ENCODE assay signal across 9 cellular contexts in the genomic region with DNA sequence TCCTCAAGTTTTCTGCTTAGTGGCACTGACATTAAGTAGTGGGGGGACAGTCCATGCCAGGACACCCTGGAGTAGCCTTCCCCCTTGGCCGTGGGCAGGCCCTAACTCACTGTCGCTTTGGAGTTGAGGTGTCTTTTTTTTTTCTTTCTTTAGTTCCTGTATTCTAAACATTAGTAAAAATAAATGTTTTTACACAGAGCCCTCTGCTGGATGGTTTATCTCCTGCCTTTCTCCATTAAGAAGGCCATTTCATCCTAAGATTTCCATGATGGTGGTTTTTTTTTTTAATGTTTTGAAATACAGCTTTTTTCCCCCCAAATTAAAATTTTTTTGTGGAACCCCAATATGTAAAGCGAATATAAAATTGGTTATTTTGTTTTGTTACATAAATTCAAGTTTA. TPM values are rescaled to one million over a fixed set of nuclear protein-coding genes. Genes with fewer than 3 reads are reported as not detected.
DNase-seq lines count a peak whose midpoint lies in the region; ATAC-seq and TF ChIP-seq lines count a peak whose summit lies in the region.
"Had no signal": no experiment of that assay in that cellular context is flagged by ENCODE, and none has a peak within 500 bp of the region (broad histone marks: within the 10 kb centered on the region; RNA-seq: fewer than 3 reads in every experiment).

No MANE protein-coding gene starts in this region.

- no peak overlapping the region for H3K4me3 Mint-ChIP-seq in T-helper 17 cell
- H3K4me3 Mint-ChIP-seq in activated CD8-positive, alpha-beta memory T cell treated with anti-CD3 and anti-CD28 coated beads, Interleukin-2, amount 10 ng/mL, durations not matched to agents 7 days and 5 days: no peak overlapping the region

- peaks cover 4% of the 10 kb centered on the region for H3K36me3 Mint-ChIP-seq in T-helper 17 cell (ENCODE audit: low read depth)
- peaks cover 26% of the 10 kb centered on the region for H3K36me3 Mint-ChIP-seq in activated CD8-positive, alpha-beta memory T cell treated with anti-CD3 and anti-CD28 coated beads, Interleukin-2, amount 10 ng/mL, durations not matched to agents 7 days and 5 days
- H3K36me3 Mint-ChIP-seq: IgD-negative memory B cell had no signal

- CTCF ChIA-PET in GM10248 (lab: Yijun Ruan, JAX): interaction anchor here (1.5 to 4.1 kb wide), 5 partner anchors 9 to 158 kb away, joined by 3 to 29 read pairs (median 8); partner anchors contain the start of gene DPF2
- CTCF ChIA-PET in activated CD8-positive, alpha-beta memory T cell treated with anti-CD3 and anti-CD28 coated beads, Interleukin-2, amount 10 ng/mL, durations not matched to agents 7 days and 5 days (lab: Charles Lee): interaction anchor here (0.9 to 2.2 kb wide), 9 partner anchors 9 to 213 kb away, joined by 3 to 10 read pairs (median 3); no protein-coding TSS in a partner anchor

- TF ChIP-seq CTCF in AG09309 (IDR thresholded peaks at IDR 0.05; ENCODE audit: control insufficient read depth, insufficient read depth, low read depth, low read length, missing control alignments) (peak; percentile 36), GM10248 (IDR thresholded peaks at IDR 0.05; ENCODE audit: control extremely low read depth, extremely low read depth, low read depth, missing control alignments) (peak; percentile 19), foreskin fibroblast (IDR thresholded peaks at IDR 0.05; ENCODE audit: low read depth, low read length) (peak; percentile 39)

- no peaks in the 10 kb centered on the region for H3K9me3 ChIP-seq in T-helper 17 cell (ENCODE audit: control insufficient read depth, low read length, poor library complexity, severe bottlenecking)

- H3K4me3 ChIP-seq in AG09309 (ENCODE audit: control insufficient read depth, low read depth, low read length): no peak overlapping the region
- no peak overlapping the region for H3K4me3 ChIP-seq in foreskin fibroblast (ENCODE audit: low read depth in 1 of 2, low read length in 2 of 2)

- POLR2A ChIA-PET in GM10248 (lab: Yijun Ruan, JAX): no interaction called here

- H3K27me3 Mint-ChIP-seq in T-helper 17 cell: no peaks in the 10 kb centered on the region
- peaks cover 12% of the 10 kb centered on the region for H3K27me3 Mint-ChIP-seq in activated CD8-positive, alpha-beta memory T cell treated with anti-CD3 and anti-CD28 coated beads, Interleukin-2, amount 10 ng/mL, durations not matched to agents 7 days and 5 days

- H3K9me3 Mint-ChIP-seq in activated CD8-positive, alpha-beta memory T cell treated with anti-CD3 and anti-CD28 coated beads, Interleukin-2, amount 10 ng/mL, durations not matched to agents 7 days and 5 days (ENCODE audit: low read depth): no peaks in the 10 kb centered on the region
- H3K9me3 Mint-ChIP-seq: IgD-negative memory B cell had no signal

- H3K4me1 Mint-ChIP-seq in T-helper 17 cell: peaks cover 12% of the 10 kb centered on the region
- peaks cover 28% of the 10 kb centered on the region for H3K4me1 Mint-ChIP-seq in activated CD8-positive, alpha-beta memory T cell treated with anti-CD3 and anti-CD28 coated beads, Interleukin-2, amount 10 ng/mL, durations not matched to agents 7 days and 5 days

- ATAC-seq in T-helper 17 cell (no peak), GM19467 (IDR thresholded peaks at IDR 0.05; ENCODE audit: unreplicated experiment) (no peak), HG03025 (IDR thresholded peaks at IDR 0.05; ENCODE audit: low FRiP score, unreplicated experiment) (no peak)
- no peak for ATAC-seq in activated CD8-positive, alpha-beta memory T cell treated with anti-CD3 and anti-CD28 coated beads, Interleukin-2, amount 10 ng/mL, durations not matched to agents 7 days and 5 days

- DNase-seq in AG09309 (ENCODE audit: low read depth) (no peak), GM10248 (ENCODE audit: extremely low spot score) (no peak), T-helper 17 cell (no peak), foreskin fibroblast (peak in 1 of 2 donors; percentile 43), mesenteric fat pad (ENCODE audit: low spot score) (no peak)
- DNase-seq in activated CD8-positive, alpha-beta memory T cell treated with anti-CD3 and anti-CD28 coated beads, Interleukin-2, amount 10 ng/mL, durations not matched to agents 7 days and 5 days: no peak

- peak overlapping the region; percentile 68 for H3K27ac Mint-ChIP-seq in T-helper 17 cell
- H3K27ac Mint-ChIP-seq in activated CD8-positive, alpha-beta memory T cell treated with anti-CD3 and anti-CD28 coated beads, Interleukin-2, amount 10 ng/mL, durations not matched to agents 7 days and 5 days: no peak overlapping the region

RNA-seq across cellular contexts. Expression of gene TIGD3, which starts 1.8 kb away (rescaled TPM):
- total RNA-seq in T-helper 17 cell: under 1 TPM; 0.21 to 0.45 TPM
- 1 to 10 TPM; 1.1 TPM for total RNA-seq in activated CD8-positive, alpha-beta memory T cell treated with anti-CD3 and anti-CD28 coated beads, Interleukin-2, amount 10 ng/mL, durations not matched to agents 7 days and 5 days
- not detected for total RNA-seq in mesenteric fat pad

RNA-seq across cellular contexts. Expression of gene DPF2, which starts 19.1 kb away (rescaled TPM):
- total RNA-seq in T-helper 17 cell: 10 to 100 TPM; 49.1 to 62.6 TPM
- total RNA-seq in activated CD8-positive, alpha-beta memory T cell treated with anti-CD3 and anti-CD28 coated beads, Interleukin-2, amount 10 ng/mL, durations not matched to agents 7 days and 5 days: 10 to 100 TPM; 81.4 to 87.2 TPM
- 34.1 TPM for total RNA-seq in mesenteric fat pad

RNA-seq across cellular contexts. Expression of gene SLC25A45, which starts 29.7 kb away (rescaled TPM):
- 10 to 100 TPM; 57.7 to 61.6 TPM for total RNA-seq in T-helper 17 cell
- 10 to 100 TPM; 19.4 to 25.1 TPM for total RNA-seq in activated CD8-positive, alpha-beta memory T cell treated with anti-CD3 and anti-CD28 coated beads, Interleukin-2, amount 10 ng/mL, durations not matched to agents 7 days and 5 days
- 8.7 TPM for total RNA-seq in mesenteric fat pad

RNA-seq across cellular contexts. Expression of gene FRMD8, which starts 33.7 kb away (rescaled TPM):
- total RNA-seq in T-helper 17 cell (10 to 100 TPM; 29.2 to 37.5 TPM), mesenteric fat pad (44.0 TPM)
- total RNA-seq in activated CD8-positive, alpha-beta memory T cell treated with anti-CD3 and anti-CD28 coated beads, Interleukin-2, amount 10 ng/mL, durations not matched to agents 7 days and 5 days: 10 to 100 TPM; 52.0 to 56.7 TPM

RNA-seq across cellular contexts. Expression of gene CDC42EP2, which starts 38.1 kb away (rescaled TPM):
- total RNA-seq in T-helper 17 cell (under 1 TPM in 1 of 2 donors, not detected in 1; 0.55 TPM), mesenteric fat pad (88.4 TPM)
- 1 to 10 TPM in 1 of 2 experiments, not detected in 1; 1.4 TPM for total RNA-seq in activated CD8-positive, alpha-beta memory T cell treated with anti-CD3 and anti-CD28 coated beads, Interleukin-2, amount 10 ng/mL, durations not matched to agents 7 days and 5 days
